Comparison of ENCODE assay signal across 1 cellular context in genomic region chr3:49027634-49028033, GRCh38.
TF ChIP-seq lines count a peak whose summit lies in the region.

No MANE protein-coding gene starts in this region.

TF ChIP-seq in HEK293T, 16 proteins besides CTCF, POLR2A, EP300 and RAD21:
- TF ChIP-seq TARDBP (IDR thresholded peaks at IDR 0.05) (no peak), FOXA1 (IDR thresholded peaks at IDR 0.05) (no peak), L3MBTL2 (conservative IDR thresholded peaks at IDR 0.05) (no peak), SP1 (IDR thresholded peaks at IDR 0.05) (no peak), NFRKB (IDR thresholded peaks at IDR 0.05) (no peak)
TF ChIP-seq in HEK293T: peak in this region for 0.
